In the genomic region with DNA sequence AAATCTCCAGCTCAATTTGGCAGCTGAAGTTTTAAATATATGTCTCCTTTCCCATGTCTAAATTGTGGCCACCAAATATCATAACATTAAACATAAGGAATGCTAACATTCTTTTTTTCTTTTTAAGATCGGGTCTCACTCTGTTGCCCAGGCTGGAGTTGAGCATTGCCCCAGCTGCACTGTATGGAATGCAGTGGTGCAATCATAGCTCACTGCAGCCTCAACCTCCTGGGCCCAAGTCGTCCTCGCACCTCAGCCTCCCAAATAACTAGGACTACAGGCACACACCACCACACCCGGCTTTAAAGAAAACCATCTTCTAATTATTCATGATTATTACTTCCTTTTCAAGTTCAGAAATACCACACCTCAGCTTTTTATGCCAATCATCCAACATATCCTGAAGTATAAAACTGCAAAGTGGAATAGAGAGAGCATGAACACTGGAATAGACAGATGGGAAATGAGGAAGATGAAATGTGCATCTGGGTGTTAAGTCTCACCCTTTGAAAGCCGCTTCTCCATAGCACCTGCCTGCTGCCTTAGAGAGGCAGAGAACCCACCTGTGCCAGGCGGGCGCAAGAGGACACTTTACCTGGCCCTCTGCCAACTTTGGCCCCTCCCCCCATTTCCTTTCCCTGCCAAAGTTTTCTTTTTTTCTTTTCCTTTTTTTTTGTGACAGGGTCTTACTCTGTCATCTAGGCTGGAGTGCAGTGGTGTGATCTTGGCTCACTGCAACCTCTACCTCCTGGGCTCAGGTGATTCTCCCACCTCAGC, we compare ENCODE assay signal across 20 cellular contexts. TPM values are rescaled to one million over a fixed set of nuclear protein-coding genes. Genes with fewer than 3 reads are reported as not detected.
DNase-seq lines count a peak whose midpoint lies in the region; ATAC-seq, FAIRE-seq and TF ChIP-seq lines count a peak whose summit lies in the region.
"Had no signal": no experiment of that assay in that cellular context is flagged by ENCODE, and none has a peak within 500 bp of the region (broad histone marks: within the 10 kb centered on the region; RNA-seq: fewer than 3 reads in every experiment).

No MANE protein-coding gene starts in this region.

- TF ChIP-seq EP300 in HepG2 (IDR thresholded peaks at IDR 0.05; ENCODE audit: low read depth in 2 of 2, low read length in 2 of 2) (no peak), HepG2 (CRISPR knock-in tag; IDR thresholded peaks at IDR 0.05; ENCODE audit: borderline replicate concordance) (no peak)

- peaks cover 6% of the 10 kb centered on the region for H3K27me3 Mint-ChIP-seq in neural progenitor cell (ENCODE audit: insufficient read depth, low read depth)

- H4K20me1 ChIP-seq in HepG2 (ENCODE audit: insufficient read depth, low read length) (no peaks in the 10 kb centered on the region), neural progenitor cell (ENCODE audit: low read depth) (peaks cover 11% of the 10 kb centered on the region)

- H3K4me1 Mint-ChIP-seq in neural progenitor cell = peaks cover 30% of the 10 kb centered on the region

- H3K4me2 ChIP-seq in HepG2 (ENCODE audit: low read depth, low read length) (no peak overlapping the region), neural progenitor cell (no peak overlapping the region)

- H3K27ac ChIP-seq in HepG2 (ENCODE audit: extremely low read length, insufficient read depth, low read length) = no peak overlapping the region
- no peak overlapping the region for H3K27ac ChIP-seq in right lobe of liver
- H3K27ac ChIP-seq in neural progenitor cell = no peak overlapping the region
- H3K27ac ChIP-seq: right atrium auricular region, WERI-Rb-1 had no signal

- TF ChIP-seq CTCF in HepG2 (CRISPR knock-in tag; IDR thresholded peaks at IDR 0.05) (no peak), right lobe of liver (IDR thresholded peaks at IDR 0.05) (no peak), neural progenitor cell (IDR thresholded peaks at IDR 0.05) (no peak), GM10266 (IDR thresholded peaks at IDR 0.05; ENCODE audit: control insufficient read depth, insufficient read depth, low read depth, missing control alignments) (no peak)

- no peak for DNase-seq in HepG2 (ENCODE audit: low spot score)
- no peak for DNase-seq in right lobe of liver
- peak; percentile 71 for DNase-seq in NCI-H69 (lab: John Stamatoyannopoulos, UW)
- peak; percentile 29 for DNase-seq in fibroblast of peridontal ligament (ENCODE audit: extremely low read depth)
- no peak for DNase-seq in stimulated activated CD4-positive, alpha-beta T cell treated with anti-CD3 and anti-CD28 coated beads, Interleukin-4, amount 100 ng/mL, for 24 hours
- DNase-seq in neural progenitor cell (ENCODE audit: low spot score) = no peak
- no peak for DNase-seq in GM10266 (ENCODE audit: extremely low spot score)
- DNase-seq: activated CD8-positive, alpha-beta T cell treated with anti-CD3 and anti-CD28 coated beads, Interleukin-2, amount 10 ng/mL, durations not matched to agents 7 days and 5 days; activated naive CD8-positive, alpha-beta T cell treated with anti-CD3 and anti-CD28 coated beads, Interleukin-2, amount 10 ng/mL, durations not matched to agents 7 days and 5 days; activated T-cell treated with anti-CD3 and anti-CD28 coated beads, Interleukin-2, amount 50 U/mL, for 72 hours; erythroblast; NCI-H2107; stimulated activated naive CD4-positive, alpha-beta T cell treated with Interleukin-2 at 50 U/mL for 16 hours; WERI-Rb-1 had no signal

- no peak for TF ChIP-seq POLR2A in HepG2 (IDR thresholded peaks at IDR 0.05; ENCODE audit: insufficient read depth in 1 of 2, low read depth in 2 of 2, low read length in 2 of 2)
- no peak for TF ChIP-seq POLR2A in right lobe of liver (IDR thresholded peaks at IDR 0.05)

- H3K27me3 ChIP-seq in HepG2 (ENCODE audit: control insufficient read depth in 1 of 2, insufficient read depth in 2 of 2, low read length in 2 of 2) (peaks cover 2 to 31% of the 10 kb centered on the region in 2 experiments; a peak in 4 of 5 replicates), right lobe of liver (no peaks in the 10 kb centered on the region), neural progenitor cell (peaks cover 7% of the 10 kb centered on the region)
- H3K27me3 ChIP-seq: right atrium auricular region had no signal

- ATAC-seq in HepG2 (no peak), right lobe of liver (no peak), GM18873 (IDR thresholded peaks at IDR 0.05; ENCODE audit: low FRiP score, unreplicated experiment) (no peak)
- ATAC-seq: activated CD8-positive, alpha-beta T cell treated with anti-CD3 and anti-CD28 coated beads, Interleukin-2, amount 10 ng/mL, durations not matched to agents 7 days and 5 days; activated T-cell treated with anti-CD3 and anti-CD28 coated beads, Interleukin-2, amount 50 U/mL, for 72 hours had no signal

- 63% methylated on average over 7 of the region's 7 CpGs for WGBS in HepG2 (ENCODE audit: low lambda C conversion rate)
- WGBS in right lobe of liver (ENCODE audit: insufficient coverage, low coverage, low lambda C conversion rate, missing lambda C conversion rate) = 68% methylated on average over 7 of the region's 7 CpGs

- CTCF ChIA-PET in HepG2 (lab: Yijun Ruan, JAX; ENCODE audit: low intra/inter-chr PET ratio, low total read pairs) = no interaction called here

- FAIRE-seq in HepG2 (lab: Jason Lieb, UNC) = no peak
- FAIRE-seq: GM18507, H54 had no signal

- BruUV-seq in HepG2 (replicated peaks; lab: Mats Ljungman, UMichigan) = no TSS peak

- no peaks in the 10 kb centered on the region for H3K9me3 Mint-ChIP-seq in neural progenitor cell
- H3K9me3 Mint-ChIP-seq: activated naive CD8-positive, alpha-beta T cell treated with anti-CD3 and anti-CD28 coated beads, Interleukin-2, amount 10 ng/mL, durations not matched to agents 7 days and 5 days; activated T-cell treated with anti-CD3 and anti-CD28 coated beads, Interleukin-2, amount 50 U/mL, for 72 hours; CD4-positive, alpha-beta memory T cell; dendritic cell treated with granulocyte-macrophage colony-stimulating factor and Interleukin-4, amounts not matched to agents 40 ng/mL and 50 ng/mL, for 4 days had no signal

- H3K4me3 ChIP-seq in HepG2 (replicated peaks in 1 of 3; ENCODE audit: insufficient read depth in 1 of 3, low read depth in 2 of 3, low read length in 3 of 3) (no peak overlapping the region), right lobe of liver (no peak overlapping the region), neural progenitor cell (no peak overlapping the region)
- H3K4me3 ChIP-seq: right atrium auricular region had no signal

- intact Hi-C loops in HepG2 (cut with micrococcal nuclease; ENCODE audit: unreplicated experiment) (no loop called here), right lobe of liver (cut with DNase I) (no loop called here)

- H3K9ac ChIP-seq in HepG2 (ENCODE audit: insufficient read depth, low read depth, low read length) = no peak overlapping the region
- H3K9ac ChIP-seq in neural progenitor cell = no peak overlapping the region

- H3K9me3 ChIP-seq in HepG2 (ENCODE audit: low read length) (no peaks in the 10 kb centered on the region), right lobe of liver (no peaks in the 10 kb centered on the region), neural progenitor cell (ENCODE audit: low read depth) (no peaks in the 10 kb centered on the region)
- H3K9me3 ChIP-seq: right atrium auricular region had no signal

- no peak overlapping the region for H2AFZ ChIP-seq in HepG2 (ENCODE audit: low read length)
- no peak overlapping the region for H2AFZ ChIP-seq in neural progenitor cell (replicated peaks)

- peaks cover 31% of the 10 kb centered on the region for H3F3A ChIP-seq in neural progenitor cell (ENCODE audit: low read depth)

- no peaks in the 10 kb centered on the region for H3K36me3 Mint-ChIP-seq in neural progenitor cell
- H3K36me3 Mint-ChIP-seq: activated naive CD8-positive, alpha-beta T cell treated with anti-CD3 and anti-CD28 coated beads, Interleukin-2, amount 10 ng/mL, durations not matched to agents 7 days and 5 days; CD4-positive, alpha-beta memory T cell had no signal

- in situ Hi-C loops in HepG2 (cut with HindIII; ENCODE audit: extremely low pct_ligation_motif_present, low pct_unique_long_range_greater_than_20kb) = no loop called here

- no peak overlapping the region for H3K4me3 Mint-ChIP-seq in neural progenitor cell
- H3K4me3 Mint-ChIP-seq: activated CD8-positive, alpha-beta T cell treated with anti-CD3 and anti-CD28 coated beads, Interleukin-2, amount 10 ng/mL, durations not matched to agents 7 days and 5 days; activated T-cell treated with anti-CD3 and anti-CD28 coated beads, Interleukin-2, amount 50 U/mL, for 72 hours; CD4-positive, alpha-beta memory T cell; dendritic cell treated with granulocyte-macrophage colony-stimulating factor and Interleukin-4, amounts not matched to agents 40 ng/mL and 50 ng/mL, for 4 days had no signal

- H3K36me3 ChIP-seq in HepG2 (replicated peaks in 1 of 2; ENCODE audit: control insufficient read depth in 1 of 2, insufficient read depth in 2 of 2, low read length in 2 of 2) (no peaks in the 10 kb centered on the region), right lobe of liver (no peaks in the 10 kb centered on the region), neural progenitor cell (no peaks in the 10 kb centered on the region)
- H3K36me3 ChIP-seq: right atrium auricular region, WERI-Rb-1 had no signal

- POLR2A ChIA-PET in HepG2 (lab: Yijun Ruan, JAX) = no interaction called here

- no peak for TF ChIP-seq RAD21 in HepG2 (CRISPR knock-in tag; IDR thresholded peaks at IDR 0.05)

- H3K79me2 ChIP-seq in HepG2 (ENCODE audit: insufficient read depth, low read length) = no peaks in the 10 kb centered on the region
- H3K79me2 ChIP-seq in neural progenitor cell (ENCODE audit: low read depth) = peaks cover 17% of the 10 kb centered on the region

- H3K4me1 ChIP-seq in HepG2 (ENCODE audit: insufficient read depth, low read length) = peaks cover 49% of the 10 kb centered on the region
- H3K4me1 ChIP-seq in right lobe of liver = peaks cover 0 to 20% (median 6%) of the 10 kb centered on the region in 4 donors
- H3K4me1 ChIP-seq in neural progenitor cell = peaks cover 24% of the 10 kb centered on the region

- no peak overlapping the region for H3K27ac Mint-ChIP-seq in neural progenitor cell
- H3K27ac Mint-ChIP-seq: activated CD8-positive, alpha-beta T cell treated with anti-CD3 and anti-CD28 coated beads, Interleukin-2, amount 10 ng/mL, durations not matched to agents 7 days and 5 days; activated naive CD8-positive, alpha-beta T cell treated with anti-CD3 and anti-CD28 coated beads, Interleukin-2, amount 10 ng/mL, durations not matched to agents 7 days and 5 days; activated T-cell treated with anti-CD3 and anti-CD28 coated beads, Interleukin-2, amount 50 U/mL, for 72 hours; dendritic cell treated with granulocyte-macrophage colony-stimulating factor and Interleukin-4, amounts not matched to agents 40 ng/mL and 50 ng/mL, for 4 days had no signal

RNA-seq across cellular contexts. Expression of a gene that starts 2.8 kb away (rescaled TPM):
- 1.3 and 1.7 TPM in 2 replicates for total RNA-seq in HepG2 (2016; rRNA removed; fragmentation: Illumina TruSeq; extraction: Trizol)
- 2.3 and 2.6 TPM in 2 replicates for total RNA-seq in HepG2 (2016; cell fraction: cytosol; rRNA removed; fragmentation: Illumina TruSeq; extraction: Trizol; ENCODE audit: low read depth)
- 1.7 TPM in 2 replicates for total RNA-seq in HepG2 (2016; cell fraction: insoluble cytoplasmic fraction; rRNA removed; fragmentation: Illumina TruSeq; extraction: Trizol)
- 1.5 and 1.9 TPM in 2 replicates for total RNA-seq in HepG2 (2016; cell fraction: membrane; rRNA removed; fragmentation: Illumina TruSeq; extraction: Trizol)
- 1.7 and 2.5 TPM in 2 replicates for total RNA-seq in HepG2 (2016; cell fraction: nucleus; rRNA removed; fragmentation: Illumina TruSeq; extraction: Trizol)
- 0.25 and 0.59 TPM in 2 replicates for polyA plus RNA-seq in HepG2 (2011; rRNA removed)
- polyA plus RNA-seq in HepG2 (2011; cell fraction: cytosol; rRNA removed) = 0.18 and 0.24 TPM in 2 replicates
- polyA plus RNA-seq in HepG2 (2011; cell fraction: nucleus; rRNA removed) = 0.43 and 0.68 TPM in 2 replicates
- 0.44 and 0.72 TPM in 2 replicates for polyA plus RNA-seq in HepG2 (2012)
- 1.4 and 2.2 TPM in 2 replicates for polyA plus RNA-seq in HepG2 (2016; cell fraction: cytosol; fragmentation: Illumina TruSeq; extraction: Trizol; ENCODE audit: low read depth)
- polyA plus RNA-seq in HepG2 (2016; cell fraction: insoluble cytoplasmic fraction; fragmentation: Illumina TruSeq; extraction: Trizol; ENCODE audit: low read depth) = 1.0 and 1.2 TPM in 2 replicates
- polyA plus RNA-seq in HepG2 (2016; cell fraction: membrane; fragmentation: Illumina TruSeq; extraction: Trizol; ENCODE audit: low read depth) = 1.9 and 2.0 TPM in 2 replicates
- polyA plus RNA-seq in HepG2 (2016; cell fraction: nucleus; fragmentation: Illumina TruSeq; extraction: Trizol; ENCODE audit: insufficient read depth, low read depth) = 1.3 and 1.7 TPM in 2 replicates
- 1.0 and 40.3 TPM in 2 replicates for polyA minus RNA-seq in HepG2 (2011; rRNA and poly(A)+ RNA removed; ENCODE audit: low replicate concordance)
- polyA minus RNA-seq in HepG2 (2011; cell fraction: cytosol; rRNA and poly(A)+ RNA removed) = 0.44 and 0.49 TPM in 2 replicates
- 0.90 and 1.6 TPM in 2 replicates for polyA minus RNA-seq in HepG2 (2011; cell fraction: nucleus; rRNA and poly(A)+ RNA removed)
- total RNA-seq in right lobe of liver = 1 to 10 TPM; 3.3 to 6.8 (median 4.5) TPM
- 47.7 and 57.2 TPM in 2 replicates for total RNA-seq in neural progenitor cell (ENCODE audit: low replicate concordance)
- total RNA-seq: activated CD8-positive, alpha-beta T cell treated with anti-CD3 and anti-CD28 coated beads, Interleukin-2, amount 10 ng/mL, durations not matched to agents 7 days and 5 days had no signal
- polyA plus RNA-seq: CD4-positive, alpha-beta memory T cell had no signal

Comparison
In these comparisons a context has a peak if more than half of its experiments do, and no peak if none do; other contexts are left out.
1. DNase-seq: peak in NCI-H69 (single experiment) and fibroblast of peridontal ligament (single experiment); none in HepG2 (single experiment), right lobe of liver (0 of 3), stimulated activated CD4-positive, alpha-beta T cell treated with anti-CD3 and anti-CD28 coated beads, Interleukin-4, amount 100 ng/mL, for 24 hours (single experiment), neural progenitor cell (single experiment) and GM10266 (single experiment).